Comparison of ENCODE assay signal across 14 cellular contexts in genomic region chr9:534886-535285, GRCh38. TPM values are rescaled to one million over a fixed set of nuclear protein-coding genes. Genes with fewer than 3 reads are reported as not detected.
DNase-seq lines count a peak whose midpoint lies in the region; ATAC-seq, FAIRE-seq and TF ChIP-seq lines count a peak whose summit lies in the region.
"Had no signal": no experiment of that assay in that cellular context is flagged by ENCODE, and none has a peak within 500 bp of the region (broad histone marks: within the 10 kb centered on the region; RNA-seq: fewer than 3 reads in every experiment).

No MANE protein-coding gene starts in this region.

- H3K79me2 ChIP-seq in SK-N-SH (ENCODE audit: insufficient read depth): no peaks in the 10 kb centered on the region

- H3K27ac ChIP-seq in RWPE2 (ENCODE audit: poor library complexity, severe bottlenecking) (peak overlapping the region; percentile 42), pancreas (peak overlapping the region in 1 of 4 donors; percentile 30), SK-N-SH (ENCODE audit: low read depth in 2 of 2, low read length in 1 of 2) (no peak overlapping the region), Peyer's patch (no peak overlapping the region)
- H3K27ac ChIP-seq: hepatocyte, right lobe of liver had no signal

- FAIRE-seq in pancreas (lab: Jason Lieb, UNC): no peak
- FAIRE-seq in GM19239 (lab: Jason Lieb, UNC): no peak
- FAIRE-seq: GM12892 had no signal

- POLR2A ChIA-PET in SK-N-SH (lab: Yijun Ruan, JAX): no interaction called here

- H2AFZ ChIP-seq in SK-N-SH (ENCODE audit: low read depth): no peak overlapping the region
- H2AFZ ChIP-seq: hepatocyte had no signal

- TF ChIP-seq CTCF in RWPE2 (IDR thresholded peaks at IDR 0.05; ENCODE audit: poor library complexity, severe bottlenecking): no peak
- no peak for TF ChIP-seq CTCF in pancreas (IDR thresholded peaks at IDR 0.05)
- no peak for TF ChIP-seq CTCF in SK-N-SH (IDR thresholded peaks at IDR 0.05)
- no peak for TF ChIP-seq CTCF in Peyer's patch (IDR thresholded peaks at IDR 0.05)

- no peak for TF ChIP-seq RAD21 in SK-N-SH (IDR thresholded peaks at IDR 0.05; ENCODE audit: low read length)

- no peaks in the 10 kb centered on the region for H3K9me2 ChIP-seq in SK-N-SH

- no peaks in the 10 kb centered on the region for H3K9me3 ChIP-seq in RWPE2 (ENCODE audit: severe bottlenecking)
- no peaks in the 10 kb centered on the region for H3K9me3 ChIP-seq in pancreas
- no peaks in the 10 kb centered on the region for H3K9me3 ChIP-seq in SK-N-SH
- H3K9me3 ChIP-seq in Peyer's patch: no peaks in the 10 kb centered on the region

- H3K4me2 ChIP-seq in SK-N-SH: no peak overlapping the region
- H3K4me2 ChIP-seq: hepatocyte had no signal

- H3K4me1 ChIP-seq in RWPE2 (ENCODE audit: insufficient read depth, poor library complexity, severe bottlenecking) (peaks cover 47% of the 10 kb centered on the region), pancreas (peaks cover 11 to 38% (median 25%) of the 10 kb centered on the region in 3 donors), SK-N-SH (ENCODE audit: control insufficient read depth in 1 of 2, insufficient read depth in 2 of 2, low read depth in 1 of 2, low read length in 1 of 2) (no peaks in the 10 kb centered on the region), Peyer's patch (peaks cover 0 to 15% (median 0%) of the 10 kb centered on the region in 4 donors)
- H3K4me1 ChIP-seq: right lobe of liver had no signal

- H3F3A ChIP-seq in SK-N-SH (replicated peaks; ENCODE audit: insufficient read depth): no peaks in the 10 kb centered on the region

- TF ChIP-seq EP300 in SK-N-SH (IDR thresholded peaks at IDR 0.05; ENCODE audit: borderline replicate concordance in 1 of 2, low read depth in 1 of 2, low read length in 1 of 2): no peak

- intact Hi-C loops in pancreas (cut with DNase I): no loop called here

- peak; percentile 22 for DNase-seq in A172 (ENCODE audit: low spot score)
- no peak for DNase-seq in RWPE2 (ENCODE audit: low spot score)
- DNase-seq in glomerular visceral epithelial cell (ENCODE audit: extremely low spot score): peak; percentile 16
- DNase-seq in pancreas: peak in 4 of 6 donors; percentile 64 to 69 (median 67)
- no peak for DNase-seq in SK-N-SH
- DNase-seq in GM19239 (ENCODE audit: insufficient read length, low spot score): no peak
- no peak for DNase-seq in NCI-H510A (lab: John Stamatoyannopoulos, UW)
- DNase-seq in Peyer's patch: no peak
- DNase-seq: activated naive CD8-positive, alpha-beta T cell treated with anti-CD3 and anti-CD28 coated beads for 36 hours; DMS153; right lobe of liver; T-helper 9 cell had no signal

- H3K36me3 ChIP-seq in RWPE2 (ENCODE audit: low read depth) (peaks cover 14% of the 10 kb centered on the region), pancreas (peaks cover 0 to under 1% (median 0%) of the 10 kb centered on the region in 3 donors), SK-N-SH (replicated peaks in 1 of 2; ENCODE audit: control insufficient read depth in 1 of 2, insufficient read depth in 2 of 2, low read length in 1 of 2) (no peaks in the 10 kb centered on the region), Peyer's patch (no peaks in the 10 kb centered on the region)
- H3K36me3 ChIP-seq: right lobe of liver had no signal

- H3K9ac ChIP-seq in SK-N-SH: no peak overlapping the region

- whole genome bisulfite sequencing in pancreas, 2 donors: 22 to 23% methylated on average over 4 of the region's 4 CpGs
- 11% methylated on average over 4 of the region's 4 CpGs for WGBS in SK-N-SH (ENCODE audit: low lambda C conversion rate)

- H3K4me3 ChIP-seq in RWPE2 (ENCODE audit: severe bottlenecking): no peak overlapping the region
- H3K4me3 ChIP-seq in pancreas: no peak overlapping the region
- no peak overlapping the region for H3K4me3 ChIP-seq in SK-N-SH (ENCODE audit: low read depth in 2 of 2, low read length in 1 of 2)
- no peak overlapping the region for H3K4me3 ChIP-seq in Peyer's patch
- H3K4me3 ChIP-seq: hepatocyte, right lobe of liver had no signal

- H3K27me3 ChIP-seq in RWPE2 (ENCODE audit: insufficient read depth, poor library complexity, severe bottlenecking) (no peaks in the 10 kb centered on the region), pancreas (no peaks in the 10 kb centered on the region), SK-N-SH (ENCODE audit: insufficient read depth) (peaks cover 23% of the 10 kb centered on the region; the same call in 1 of the 2 replicates), Peyer's patch (no peaks in the 10 kb centered on the region)
- H3K27me3 ChIP-seq: hepatocyte, right lobe of liver had no signal

- ATAC-seq in RWPE2 (ENCODE audit: low read depth) (peak; percentile 55; the same call in 2 of the 3 replicates), pancreas (peak; percentile 69 to 79 (median 73))
- ATAC-seq: right lobe of liver had no signal

- no peaks in the 10 kb centered on the region for H4K20me1 ChIP-seq in SK-N-SH (ENCODE audit: insufficient read depth)

- CTCF ChIA-PET in SK-N-SH (lab: Yijun Ruan, JAX): no interaction called here

- TF ChIP-seq POLR2A in Peyer's patch (IDR thresholded peaks at IDR 0.05): no peak

TF ChIP-seq in SK-N-SH, 30 proteins besides CTCF, POLR2A, EP300 and RAD21:
- TF ChIP-seq RFX5 (IDR thresholded peaks at IDR 0.05; ENCODE audit: low read length) (no peak), NFIC (IDR thresholded peaks at IDR 0.05; ENCODE audit: borderline replicate concordance) (no peak), SMC3 (IDR thresholded peaks at IDR 0.05; ENCODE audit: low read depth, low read length) (no peak), EZH2phosphoT487 (IDR thresholded peaks at IDR 0.05; ENCODE audit: borderline replicate concordance, low read depth) (no peak), POLR2AphosphoS5 (IDR thresholded peaks at IDR 0.05; ENCODE audit: low read depth, low read length) (no peak), FOXJ3 (CRISPR knock-in tag; IDR thresholded peaks at IDR 0.05) (no peak), CHD2 (IDR thresholded peaks at IDR 0.05; ENCODE audit: low read length, partially characterized antibody) (no peak), RXRA (IDR thresholded peaks at IDR 0.05; ENCODE audit: borderline replicate concordance, low read depth) (no peak), RCOR1 (IDR thresholded peaks at IDR 0.05; ENCODE audit: low read length) (no peak)
- TF ChIP-seq, protein P1, sequence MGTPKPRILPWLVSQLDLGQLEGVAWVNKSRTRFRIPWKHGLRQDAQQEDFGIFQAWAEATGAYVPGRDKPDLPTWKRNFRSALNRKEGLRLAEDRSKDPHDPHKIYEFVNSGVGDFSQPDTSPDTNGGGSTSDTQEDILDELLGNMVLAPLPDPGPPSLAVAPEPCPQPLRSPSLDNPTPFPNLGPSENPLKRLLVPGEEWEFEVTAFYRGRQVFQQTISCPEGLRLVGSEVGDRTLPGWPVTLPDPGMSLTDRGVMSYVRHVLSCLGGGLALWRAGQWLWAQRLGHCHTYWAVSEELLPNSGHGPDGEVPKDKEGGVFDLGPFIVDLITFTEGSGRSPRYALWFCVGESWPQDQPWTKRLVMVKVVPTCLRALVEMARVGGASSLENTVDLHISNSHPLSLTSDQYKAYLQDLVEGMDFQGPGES (IDR thresholded peaks at IDR 0.05; ENCODE audit: low read depth, low read length): no peak
TF ChIP-seq in SK-N-SH: peak in this region for 0.

RNA-seq across cellular contexts. Expression of gene KANK1, which starts 30.4 kb away (rescaled TPM):
- 28.6 and 33.1 TPM in 2 replicates for total RNA-seq in A172 (2014; rRNA removed; shearing (Covaris generic))
- total RNA-seq in pancreas (10 to 100 TPM; 19.2 to 28.2 (median 23.6) TPM), Peyer's patch (10 to 100 TPM; 27.3 to 63.4 (median 59.6) TPM)
- polyA plus RNA-seq in pancreas (10 to 100 TPM; 22.1 to 23.6 TPM), SK-N-SH (2012; rRNA removed) (14.6 and 19.7 TPM in 2 replicates)
- polyA plus RNA-seq in SK-N-SH (2012; cell fraction: cytosol; rRNA removed): 10.2 and 12.0 TPM in 2 replicates
- polyA plus RNA-seq in SK-N-SH (2012; cell fraction: nucleus; rRNA removed): 30.6 and 31.7 TPM in 2 replicates

Comparison
In these comparisons a context has a peak if more than half of its experiments do, and no peak if none do; other contexts are left out.
1. DNase-seq: peak in A172 (single experiment), glomerular visceral epithelial cell (single experiment) and pancreas (4 of 6); none in RWPE2 (single experiment), SK-N-SH (single experiment), GM19239 (single experiment), NCI-H510A (single experiment) and Peyer's patch (0 of 3).